ENCODE assay signal across 18 cellular contexts in genomic region chr11:64366751-64367150, GRCh38. TPM values are rescaled to one million over a fixed set of nuclear protein-coding genes. Genes with fewer than 3 reads are reported as not detected.
A peak's percentile ranks its signal among the peaks of the same experiment; 100 is the strongest.
DNase-seq lines count a peak whose midpoint lies in the region; ATAC-seq, FAIRE-seq and TF ChIP-seq lines count a peak whose summit lies in the region.
"Had no signal": no experiment of that assay in that cellular context is flagged by ENCODE, and none has a peak within 500 bp of the region (broad histone marks: within the 10 kb centered on the region; RNA-seq: fewer than 3 reads in every experiment).

No MANE protein-coding gene starts in this region.

- no peak overlapping the region for H3K4me2 ChIP-seq in GM23248 (ENCODE audit: unreplicated experiment)
- no peak overlapping the region for H3K4me2 ChIP-seq in astrocyte (ENCODE audit: low read length)
- H3K4me2 ChIP-seq in keratinocyte (ENCODE audit: control insufficient read depth, extremely low read depth, insufficient read depth, low read depth, low read length) = no peak overlapping the region
- H3K4me2 ChIP-seq: A549 had no signal

- H3K4me3 Mint-ChIP-seq in astrocyte (ENCODE audit: unreplicated experiment) = no peak overlapping the region

- H3F3A ChIP-seq in GM23248 (ENCODE audit: insufficient read depth) = peaks cover 5% of the 10 kb centered on the region; the same call in 1 of the 2 replicates

- dilution Hi-C loops in keratinocyte (cut with MboI; ENCODE audit: extremely low pct_ligation_motif_present, low sequenced_read_pairs) = no loop called here

- H3K9ac ChIP-seq in GM23248 (no peak overlapping the region), astrocyte (ENCODE audit: low read length) (no peak overlapping the region), keratinocyte (ENCODE audit: control insufficient read depth, extremely low read depth, insufficient read depth, low read length) (no peak overlapping the region)

- ATAC-seq in GM18520 (IDR thresholded peaks at IDR 0.05; ENCODE audit: unreplicated experiment) (no peak), HG03280 (IDR thresholded peaks at IDR 0.05; ENCODE audit: unreplicated experiment) (no peak), HG02798 (IDR thresholded peaks at IDR 0.05; ENCODE audit: poor library complexity, unreplicated experiment) (no peak)
- ATAC-seq: A549, Panc1 had no signal

- H3K36me3 ChIP-seq in GM23248 (ENCODE audit: low read depth) = peaks cover 26% of the 10 kb centered on the region; the same call in 1 of the 2 replicates
- peaks cover 27% of the 10 kb centered on the region for H3K36me3 ChIP-seq in astrocyte (ENCODE audit: insufficient read depth, low read length)
- H3K36me3 ChIP-seq in keratinocyte (ENCODE audit: control insufficient read depth in 2 of 2, extremely low read depth in 1 of 2, insufficient read depth in 2 of 2, low read length in 2 of 2) = peaks cover 40% of the 10 kb centered on the region in 2 experiments
- H3K36me3 ChIP-seq in Peyer's patch = peaks cover 0 to 97% (median 0%) of the 10 kb centered on the region in 3 donors

- H3K79me2 ChIP-seq in GM23248 (ENCODE audit: insufficient read depth) (no peaks in the 10 kb centered on the region), astrocyte (ENCODE audit: insufficient read depth, low read length) (no peaks in the 10 kb centered on the region), keratinocyte (ENCODE audit: control insufficient read depth, insufficient read depth, low read length) (peaks cover 14% of the 10 kb centered on the region)

- H3K27me3 ChIP-seq in GM23248 (replicated peaks; ENCODE audit: insufficient read depth) (no peaks in the 10 kb centered on the region), astrocyte (ENCODE audit: insufficient read depth, low read length) (no peaks in the 10 kb centered on the region), keratinocyte (ENCODE audit: control insufficient read depth, extremely low read depth, insufficient read depth, low read length) (no peaks in the 10 kb centered on the region), Peyer's patch (no peaks in the 10 kb centered on the region)

- in situ Hi-C loops in GM23248 (cut with MboI) = no loop called here

- peaks cover 24% of the 10 kb centered on the region for H3K36me3 Mint-ChIP-seq in astrocyte (ENCODE audit: low read depth, unreplicated experiment)

- H3K4me1 Mint-ChIP-seq in astrocyte (ENCODE audit: low read depth, unreplicated experiment) = no peaks in the 10 kb centered on the region

- H3K4me1 ChIP-seq in GM23248 (ENCODE audit: insufficient read depth) = peaks cover 5% of the 10 kb centered on the region; the same call in 1 of the 2 replicates
- no peaks in the 10 kb centered on the region for H3K4me1 ChIP-seq in astrocyte (ENCODE audit: insufficient read depth, low read length)
- peaks cover 7% of the 10 kb centered on the region for H3K4me1 ChIP-seq in keratinocyte (ENCODE audit: control insufficient read depth, extremely low read depth, insufficient read depth, low read length)
- peaks cover 0 to 5% (median 0%) of the 10 kb centered on the region in 4 donors for H3K4me1 ChIP-seq in Peyer's patch
- H3K4me1 ChIP-seq: A549, HAP-1 had no signal

- H3K9me1 ChIP-seq in keratinocyte (ENCODE audit: control insufficient read depth, extremely low read depth, insufficient read depth, low read length) = no peaks in the 10 kb centered on the region

- H3K27ac Mint-ChIP-seq in astrocyte (ENCODE audit: unreplicated experiment) = no peak overlapping the region
- H3K27ac Mint-ChIP-seq: CD4-positive, CD25-positive, alpha-beta regulatory T cell had no signal

- TF ChIP-seq CTCF in astrocyte (IDR thresholded peaks at IDR 0.05; ENCODE audit: insufficient read depth, low read depth, low read length) (no peak), keratinocyte (optimal IDR thresholded peaks at IDR 0.05 in 1 of 3, IDR thresholded peaks at IDR 0.05 in 1 of 3, conservative IDR thresholded peaks at IDR 0.05 in 1 of 3; ENCODE audit: extremely low read depth in 1 of 3, insufficient read depth in 2 of 3, low read length in 3 of 3) (no peak), Peyer's patch (IDR thresholded peaks at IDR 0.05) (no peak)

- DNase-seq in AG08395 (ENCODE audit: low spot score) = peak; percentile 34
- peak; percentile 45 for DNase-seq in GM23248
- DNase-seq in astrocyte (ENCODE audit: low read depth) = peak; percentile 29
- no peak for DNase-seq in keratinocyte (ENCODE audit: low read depth, low spot score)
- no peak for DNase-seq in Peyer's patch
- DNase-seq: CD4-positive, CD25-positive, alpha-beta regulatory T cell; DND-41; KBM-7; NCI-H1048; NCI-H748 treated with DMSO at 0.1 percent for 48 hours had no signal

- no peak overlapping the region for H3K4me3 ChIP-seq in GM23248
- H3K4me3 ChIP-seq in astrocyte (ENCODE audit: insufficient read depth, low read depth, low read length) = no peak overlapping the region
- no peak overlapping the region for H3K4me3 ChIP-seq in keratinocyte (ENCODE audit: control insufficient read depth in 2 of 3, extremely low read depth in 1 of 3, insufficient read depth in 2 of 3, low read depth in 1 of 3, low read length in 3 of 3)
- no peak overlapping the region for H3K4me3 ChIP-seq in Peyer's patch
- H3K4me3 ChIP-seq: A549, HAP-1 had no signal

- no peaks in the 10 kb centered on the region for H3K9me3 Mint-ChIP-seq in astrocyte (ENCODE audit: unreplicated experiment)
- H3K9me3 Mint-ChIP-seq: CD4-positive, CD25-positive, alpha-beta regulatory T cell had no signal

- no peak for FAIRE-seq in astrocyte (lab: Jason Lieb, UNC)
- FAIRE-seq in keratinocyte (lab: Jason Lieb, UNC) = peak; percentile 69
- FAIRE-seq: A549, D721Med had no signal

- no peaks in the 10 kb centered on the region for H3K9me3 ChIP-seq in GM23248 (ENCODE audit: low read depth)
- no peaks in the 10 kb centered on the region for H3K9me3 ChIP-seq in astrocyte (ENCODE audit: insufficient read depth, low read depth, low read length)
- no peaks in the 10 kb centered on the region for H3K9me3 ChIP-seq in keratinocyte (ENCODE audit: control insufficient read depth, low read depth, low read length)
- no peaks in the 10 kb centered on the region for H3K9me3 ChIP-seq in Peyer's patch
- H3K9me3 ChIP-seq: A549, HAP-1 had no signal

- no peaks in the 10 kb centered on the region for H3K9me2 ChIP-seq in GM23248 (ENCODE audit: insufficient read depth)

- WGBS in GM23248 (ENCODE audit: low coverage in 1 of 2, low lambda C conversion rate in 2 of 2, missing lambda C conversion rate in 2 of 2), 2 experiments = 83 to 85% methylated on average over 1 of the region's 1 CpG

- H3K27me3 Mint-ChIP-seq in astrocyte (ENCODE audit: low read depth, unreplicated experiment) = no peaks in the 10 kb centered on the region
- H3K27me3 Mint-ChIP-seq: CD4-positive, CD25-positive, alpha-beta regulatory T cell had no signal

- H4K20me1 ChIP-seq in GM23248 (ENCODE audit: insufficient read depth) = no peaks in the 10 kb centered on the region
- H4K20me1 ChIP-seq in astrocyte (ENCODE audit: insufficient read depth, low read length) = peaks cover 9% of the 10 kb centered on the region
- peaks cover 9% of the 10 kb centered on the region for H4K20me1 ChIP-seq in keratinocyte (ENCODE audit: control insufficient read depth, extremely low read depth, insufficient read depth, low read length)

- H2AFZ ChIP-seq in GM23248 = no peak overlapping the region
- H2AFZ ChIP-seq in astrocyte (ENCODE audit: low read depth, low read length) = no peak overlapping the region
- H2AFZ ChIP-seq in keratinocyte (ENCODE audit: control insufficient read depth, low read length) = no peak overlapping the region

- H3K27ac ChIP-seq in GM23248 (no peak overlapping the region), astrocyte (ENCODE audit: low read depth, low read length) (no peak overlapping the region), keratinocyte (ENCODE audit: control insufficient read depth, insufficient read depth, low read length) (no peak overlapping the region), Peyer's patch (no peak overlapping the region)
- H3K27ac ChIP-seq: A549, HL-60 had no signal

- TF ChIP-seq POLR2A in Peyer's patch (IDR thresholded peaks at IDR 0.05) = no peak

RNA-seq across cellular contexts. Expression of gene RPS6KA4, which starts 7.8 kb away (rescaled TPM):
- total RNA-seq in GM23248 (2014; rRNA removed; shearing (Covaris generic)) = 61.0 and 81.8 TPM in 2 replicates
- polyA plus RNA-seq in GM23248 (2016; fragmentation: Nextera tagmentation; extraction: Ambion mirVana) = 12.2 and 13.6 TPM in 2 replicates
- total RNA-seq in astrocyte = 30.7 and 36.2 TPM in 2 replicates
- 46.5 to 62.7 TPM (median 52.4 TPM) in 3 replicates for polyA plus RNA-seq in keratinocyte
- polyA plus RNA-seq in keratinocyte (2011; ENCODE audit: low read depth) = 19.1 TPM
- 28.5 and 47.0 TPM in 2 replicates for polyA plus RNA-seq in keratinocyte (2011; cell fraction: cytosol; rRNA removed)
- polyA plus RNA-seq in keratinocyte (2011; cell fraction: nucleus; rRNA removed) = 62.1 and 78.3 TPM in 2 replicates
- 27.9 and 94.1 TPM in 2 replicates for polyA plus RNA-seq in keratinocyte (2012; ENCODE audit: low replicate concordance)
- 57.2 to 88.9 TPM (median 85.7 TPM) in 3 replicates for polyA minus RNA-seq in keratinocyte
- 128 TPM for polyA minus RNA-seq in keratinocyte (2011; cell fraction: cytosol; rRNA and poly(A)+ RNA removed)
- 74.3 and 75.5 TPM in 2 replicates for polyA minus RNA-seq in keratinocyte (2011; cell fraction: nucleus; rRNA and poly(A)+ RNA removed)
- total RNA-seq in Peyer's patch = 10 to 100 TPM; 27.8 to 95.7 (median 40.1) TPM

RNA-seq across cellular contexts. Expression of gene CCDC88B, which starts 26.7 kb away (rescaled TPM):
- 1.8 TPM in 2 replicates for total RNA-seq in GM23248 (2014; rRNA removed; shearing (Covaris generic))
- polyA plus RNA-seq in GM23248 (2016; fragmentation: Nextera tagmentation; extraction: Ambion mirVana) (2.6 and 3.1 TPM in 2 replicates), keratinocyte (2.9 to 5.3 TPM (median 3.7 TPM) in 3 replicates)
- total RNA-seq in astrocyte (1.2 and 1.6 TPM in 2 replicates), Peyer's patch (10 to 100 TPM; 31.7 to 99.0 (median 43.9) TPM)
- 0.54 TPM for polyA plus RNA-seq in keratinocyte (2011; ENCODE audit: low read depth)
- polyA plus RNA-seq in keratinocyte (2011; cell fraction: cytosol; rRNA removed) = 0.83 and 2.4 TPM in 2 replicates
- 12.0 and 18.8 TPM in 2 replicates for polyA plus RNA-seq in keratinocyte (2011; cell fraction: nucleus; rRNA removed)
- polyA plus RNA-seq in keratinocyte (2012; ENCODE audit: low replicate concordance) = 1.0 and 5.5 TPM in 2 replicates
- 1.9 to 3.3 TPM (median 2.4 TPM) in 3 replicates for polyA minus RNA-seq in keratinocyte
- 2.9 TPM for polyA minus RNA-seq in keratinocyte (2011; cell fraction: cytosol; rRNA and poly(A)+ RNA removed)
- 2.1 and 3.0 TPM in 2 replicates for polyA minus RNA-seq in keratinocyte (2011; cell fraction: nucleus; rRNA and poly(A)+ RNA removed)

RNA-seq across cellular contexts. Expression of gene PRDX5, which starts 48.8 kb away (rescaled TPM):
- total RNA-seq in GM23248 (2014; rRNA removed; shearing (Covaris generic)) = 243 and 260 TPM in 2 replicates
- polyA plus RNA-seq in GM23248 (2016; fragmentation: Nextera tagmentation; extraction: Ambion mirVana) (436 and 451 TPM in 2 replicates), keratinocyte (590 to 817 TPM (median 591 TPM) in 3 replicates)
- total RNA-seq in astrocyte (243 and 263 TPM in 2 replicates), Peyer's patch (100 to 1,000 TPM; 202 to 345 (median 268) TPM)
- 124 TPM for polyA plus RNA-seq in keratinocyte (2011; ENCODE audit: low read depth)
- 440 and 697 TPM in 2 replicates for polyA plus RNA-seq in keratinocyte (2011; cell fraction: cytosol; rRNA removed)
- polyA plus RNA-seq in keratinocyte (2011; cell fraction: nucleus; rRNA removed) = 319 and 355 TPM in 2 replicates
- 463 and 515 TPM in 2 replicates for polyA plus RNA-seq in keratinocyte (2012; ENCODE audit: low replicate concordance)
- 146 to 217 TPM (median 180 TPM) in 3 replicates for polyA minus RNA-seq in keratinocyte
- 299 TPM for polyA minus RNA-seq in keratinocyte (2011; cell fraction: cytosol; rRNA and poly(A)+ RNA removed)
- 43.8 and 51.7 TPM in 2 replicates for polyA minus RNA-seq in keratinocyte (2011; cell fraction: nucleus; rRNA and poly(A)+ RNA removed)

RNA-seq across cellular contexts. Expression of gene TRMT112, which starts 49.4 kb away (rescaled TPM):
- total RNA-seq in GM23248 (2014; rRNA removed; shearing (Covaris generic)) = 161 and 183 TPM in 2 replicates
- 269 and 282 TPM in 2 replicates for polyA plus RNA-seq in GM23248 (2016; fragmentation: Nextera tagmentation; extraction: Ambion mirVana)
- 130 and 146 TPM in 2 replicates for total RNA-seq in astrocyte
- 238 to 408 TPM (median 297 TPM) in 3 replicates for polyA plus RNA-seq in keratinocyte
- polyA plus RNA-seq in keratinocyte (2011; ENCODE audit: low read depth) = 46.0 TPM
- polyA plus RNA-seq in keratinocyte (2011; cell fraction: cytosol; rRNA removed) = 221 and 340 TPM in 2 replicates
- polyA plus RNA-seq in keratinocyte (2011; cell fraction: nucleus; rRNA removed) = 140 and 145 TPM in 2 replicates
- 333 and 344 TPM in 2 replicates for polyA plus RNA-seq in keratinocyte (2012; ENCODE audit: low replicate concordance)
- 54.1 to 102 TPM (median 58.6 TPM) in 3 replicates for polyA minus RNA-seq in keratinocyte
- polyA minus RNA-seq in keratinocyte (2011; cell fraction: cytosol; rRNA and poly(A)+ RNA removed) = 173 TPM
- 23.8 and 26.3 TPM in 2 replicates for polyA minus RNA-seq in keratinocyte (2011; cell fraction: nucleus; rRNA and poly(A)+ RNA removed)
- 100 to 1,000 TPM in 1 of 4 donors, 10 to 100 TPM in 3; 55.3 to 163 (median 63.1) TPM for total RNA-seq in Peyer's patch

Comparison
In these comparisons a context has a peak if more than half of its experiments do, and no peak if none do; other contexts are left out.
1. DNase-seq: peak in AG08395 (single experiment), GM23248 (single experiment) and astrocyte (single experiment); none in keratinocyte (single experiment) and Peyer's patch (0 of 3).
2. RNA of gene CCDC88B, which starts 26.7 kb away (total RNA-seq): 31.7 to 99.0 TPM in Peyer's patch; 1.8 TPM in GM23248 and 1.2 to 1.6 TPM in astrocyte; every median in the first group is over 10 times any median in the second.